24 cellular contexts compared by ENCODE assay signal in genomic region chr17:74484066-74484465, GRCh38. TPM values are rescaled to one million over a fixed set of nuclear protein-coding genes. Genes with fewer than 3 reads are reported as not detected.
"Had no signal": no experiment of that assay in that cellular context is flagged by ENCODE, and none has a peak within 500 bp of the region (broad histone marks: within the 10 kb centered on the region; RNA-seq: fewer than 3 reads in every experiment).

No MANE protein-coding gene starts in this region.

- H3K27ac Mint-ChIP-seq: activated naive CD4-positive, alpha-beta T cell treated with anti-CD3 and anti-CD28 coated beads for 36 hours; activated T-cell treated with anti-CD3 and anti-CD28 coated beads, Interleukin-2, amount 50 U/mL, for 24 hours; activated T-helper 2 cell treated with anti-CD3 and anti-CD28 coated beads, Interferon-gamma antibody, Interleukin-2, Interleukin-4, amounts not matched to agents 10 μg/mL and 5 μg/mL and 100 μg/mL, durations not matched to agents 14 hours and 24 hours and 36 hours; memory B cell; stimulated activated naive B cell treated with anti-CD40 and anti-IgM and Interleukin-4, amounts not matched to agents 10 μg/mL and 1 μg/mL and 100 μg/mL, for 72 hours had no signal

- H3K27me3 Mint-ChIP-seq: activated T-cell treated with anti-CD3 and anti-CD28 coated beads, Interleukin-2, amount 50 U/mL, for 24 hours; memory B cell had no signal

- H3K4me3 Mint-ChIP-seq: activated naive CD4-positive, alpha-beta T cell treated with anti-CD3 and anti-CD28 coated beads for 36 hours; activated T-cell treated with anti-CD3 and anti-CD28 coated beads, Interleukin-2, amount 50 U/mL, for 24 hours; memory B cell; stimulated activated naive B cell treated with anti-CD40 and anti-IgM and Interleukin-4, amounts not matched to agents 10 μg/mL and 1 μg/mL and 100 μg/mL, for 72 hours had no signal

- H3K27ac ChIP-seq: foreskin keratinocyte, hepatocyte, transverse colon, uterus, WERI-Rb-1 had no signal

- H3K4me1 ChIP-seq: foreskin keratinocyte, uterus had no signal

- H3K4me3 ChIP-seq: hepatocyte, smooth muscle cell, transverse colon, uterus had no signal

- ATAC-seq: foreskin keratinocyte; sciatic nerve; stimulated activated naive B cell treated with anti-CD40 and anti-IgM and Interleukin-4, amounts not matched to agents 10 μg/mL and 1 μg/mL and 100 μg/mL, for 72 hours had no signal

- DNase-seq: activated CD4-positive, CD25-positive, alpha-beta regulatory T cell treated with anti-CD3 and anti-CD28 coated beads, Interleukin-2, amount 50 U/mL, for 72 hours; activated CD8-positive, alpha-beta memory T cell treated with anti-CD3 and anti-CD28 coated beads, Interleukin-2, amount 50 U/mL, for 4 hours; activated naive CD4-positive, alpha-beta T cell treated with anti-CD3 and anti-CD28 coated beads for 36 hours; activated T-cell treated with anti-CD3 and anti-CD28 coated beads, Interleukin-2, amount 50 U/mL, for 24 hours; amygdala; cortex of kidney; erythroblast; foreskin keratinocyte; stimulated activated CD4-positive, alpha-beta T cell treated with anti-CD3 and anti-CD28 coated beads, Interleukin-15, amount 100 ng/mL, for 24 hours; stimulated activated naive B cell treated with anti-CD40 and anti-IgM and Interleukin-4, amounts not matched to agents 10 μg/mL and 1 μg/mL and 100 μg/mL, for 72 hours; T-helper 1 cell; transverse colon; uterus; WERI-Rb-1 had no signal

- H3K9me3 Mint-ChIP-seq: activated naive CD4-positive, alpha-beta T cell treated with anti-CD3 and anti-CD28 coated beads for 36 hours; activated T-cell treated with anti-CD3 and anti-CD28 coated beads, Interleukin-2, amount 50 U/mL, for 24 hours had no signal

- H3K27me3 ChIP-seq: hepatocyte, transverse colon, uterus had no signal

- H3K36me3 ChIP-seq: transverse colon, uterus, WERI-Rb-1 had no signal

- H3K9me3 ChIP-seq: transverse colon, uterus had no signal

RNA-seq across cellular contexts. Expression of gene CD300A, which starts 17.6 kb away (rescaled TPM):
- total RNA-seq: foreskin keratinocyte, myocyte, osteoblast, smooth muscle cell had no signal
- polyA plus RNA-seq: foreskin keratinocyte, smooth muscle cell had no signal

RNA-seq across cellular contexts. Expression of gene CD300LB, which starts 47.2 kb away (rescaled TPM):
- total RNA-seq: activated naive CD4-positive, alpha-beta T cell treated with anti-CD3 and anti-CD28 coated beads for 36 hours; activated T-helper 2 cell treated with anti-CD3 and anti-CD28 coated beads, Interferon-gamma antibody, Interleukin-2, Interleukin-4, amounts not matched to agents 10 μg/mL and 5 μg/mL and 100 μg/mL, durations not matched to agents 14 hours and 24 hours and 36 hours; cerebellum; foreskin keratinocyte; hepatocyte; myocyte; osteoblast; renal cortical epithelial cell; smooth muscle cell had no signal
- polyA plus RNA-seq: foreskin keratinocyte, hepatocyte, neural cell, smooth muscle cell had no signal

RNA-seq across cellular contexts. Expression of gene GPRC5C, which starts 52.2 kb away (rescaled TPM):
- total RNA-seq: activated naive CD4-positive, alpha-beta T cell treated with anti-CD3 and anti-CD28 coated beads for 36 hours; myocyte had no signal
